18 cellular contexts compared by ENCODE assay signal in genomic region chr13:71760226-71760591, GRCh38.
DNase-seq lines count a peak whose midpoint lies in the region; ATAC-seq and TF ChIP-seq lines count a peak whose summit lies in the region.
"Had no signal": no experiment of that assay in that cellular context is flagged by ENCODE, and none has a peak within 500 bp of the region (broad histone marks: within the 10 kb centered on the region; RNA-seq: fewer than 3 reads in every experiment).

No MANE protein-coding gene starts in this region.

- no peak for TF ChIP-seq EP300 in stomach (IDR thresholded peaks at IDR 0.05)

- H4K8ac ChIP-seq in mesendoderm (ENCODE audit: low read depth, low read length): no peak overlapping the region

- ATAC-seq in WTC11: no peak
- ATAC-seq: A549; gastrocnemius medialis; naive thymus-derived CD8-positive, alpha-beta T cell had no signal

- no peaks in the 10 kb centered on the region for H3K9me3 ChIP-seq in stomach
- H3K9me3 ChIP-seq: A549, esophagus muscularis mucosa, gastrocnemius medialis had no signal

- intact Hi-C loops in stomach (cut with DNase I; ENCODE audit: low total_unique reads): no loop called here

- H3K9me3 Mint-ChIP-seq in WTC11 (no peaks in the 10 kb centered on the region), type B pancreatic cell (no peaks in the 10 kb centered on the region)
- H3K9me3 Mint-ChIP-seq: activated naive CD4-positive, alpha-beta T cell treated with anti-CD3 and anti-CD28 coated beads, Interleukin-2, amount 10 ng/mL, durations not matched to agents 7 days and 5 days had no signal

- H3K27me3 ChIP-seq in mesendoderm (ENCODE audit: insufficient read depth, low read length, poor library complexity) (no peaks in the 10 kb centered on the region), stomach (no peaks in the 10 kb centered on the region)
- H3K27me3 ChIP-seq: esophagus muscularis mucosa, gastrocnemius medialis had no signal

- no peak overlapping the region for H4K5ac ChIP-seq in mesendoderm (ENCODE audit: low read length)

- no peak overlapping the region for H3K4me3 ChIP-seq in mesendoderm (ENCODE audit: low read length)
- H3K4me3 ChIP-seq in stomach: no peak overlapping the region
- H3K4me3 ChIP-seq: A549, esophagus muscularis mucosa, gastrocnemius medialis had no signal

- H2BK5ac ChIP-seq in mesendoderm (ENCODE audit: low read length): no peak overlapping the region

- H3K27me3 Mint-ChIP-seq in WTC11 (ENCODE audit: low read depth): peaks cover 4% of the 10 kb centered on the region
- no peaks in the 10 kb centered on the region for H3K27me3 Mint-ChIP-seq in type B pancreatic cell
- H3K27me3 Mint-ChIP-seq: activated naive CD4-positive, alpha-beta T cell treated with anti-CD3 and anti-CD28 coated beads, Interleukin-2, amount 10 ng/mL, durations not matched to agents 7 days and 5 days; naive thymus-derived CD8-positive, alpha-beta T cell had no signal

- CTCF ChIA-PET in WTC11 (lab: Charles Lee): no interaction called here

- no CpG with 5 or more reads among the region's 5 CpGs for WGBS in mesendoderm (ENCODE audit: extremely low coverage, insufficient coverage, low lambda C conversion rate)
- 38 to 70% (median 46%) methylated on average over 5 of the region's 5 CpGs for WGBS in stomach, 5 donors

- no peak overlapping the region for H2AK5ac ChIP-seq in mesendoderm (ENCODE audit: low read length)

- H3K18ac ChIP-seq in mesendoderm (ENCODE audit: low read length): peak overlapping the region; percentile 1

- DNase-seq in NCI-H345 treated with DMSO at 0.1 percent for 48 hours (lab: John Stamatoyannopoulos, UW; ENCODE audit: unreplicated experiment) (peak; percentile 7), NCI-H345 (lab: John Stamatoyannopoulos, UW) (no peak), WTC11 (ENCODE audit: low spot score) (no peak), mesendoderm (no peak), type B pancreatic cell (ENCODE audit: extremely low spot score, unreplicated experiment) (no peak), Kasumi-1 (lab: John Stamatoyannopoulos, UW) (no peak), stomach (no peak)
- no peak for DNase-seq in activated CD4-positive, alpha-beta T cell treated with anti-CD3 and anti-CD28 coated beads, Interleukin-2, amount 50 U/mL, for 48 hours
- DNase-seq: activated CD4-positive, alpha-beta T cell treated with anti-CD3 and anti-CD28 coated beads for 1 hour; activated naive CD4-positive, alpha-beta T cell treated with anti-CD3 and anti-CD28 coated beads, Interleukin-2, amount 10 ng/mL, durations not matched to agents 7 days and 5 days; activated T-cell treated with anti-CD3 and anti-CD28 coated beads, Interleukin-2, amount 50 U/mL, for 48 hours; EL; gastrocnemius medialis; naive thymus-derived CD8-positive, alpha-beta T cell; stimulated activated CD4-positive, alpha-beta T cell treated with anti-CD3 and anti-CD28 coated beads, Interleukin-4, amount 100 ng/mL, for 24 hours; SW 1271 had no signal

- peak overlapping the region; percentile 41 for H3K4me3 Mint-ChIP-seq in WTC11
- peak overlapping the region; percentile 45 for H3K4me3 Mint-ChIP-seq in type B pancreatic cell
- H3K4me3 Mint-ChIP-seq: activated naive CD4-positive, alpha-beta T cell treated with anti-CD3 and anti-CD28 coated beads, Interleukin-2, amount 10 ng/mL, durations not matched to agents 7 days and 5 days; naive thymus-derived CD8-positive, alpha-beta T cell had no signal

- H3K27ac ChIP-seq in mesendoderm (ENCODE audit: low read depth, low read length): peak overlapping the region; percentile 28
- no peak overlapping the region for H3K27ac ChIP-seq in stomach
- H3K27ac ChIP-seq: A549, esophagus muscularis mucosa, gastrocnemius medialis had no signal

- H3K36me3 Mint-ChIP-seq in WTC11: no peaks in the 10 kb centered on the region
- H3K36me3 Mint-ChIP-seq in type B pancreatic cell: peaks cover 5% of the 10 kb centered on the region
- H3K36me3 Mint-ChIP-seq: activated naive CD4-positive, alpha-beta T cell treated with anti-CD3 and anti-CD28 coated beads, Interleukin-2, amount 10 ng/mL, durations not matched to agents 7 days and 5 days; naive thymus-derived CD8-positive, alpha-beta T cell had no signal

- TF ChIP-seq CTCF in WTC11 (IDR thresholded peaks at IDR 0.05) (no peak), type B pancreatic cell (conservative IDR thresholded peaks at IDR 0.05) (no peak), stomach (IDR thresholded peaks at IDR 0.05) (no peak)

- POLR2A ChIA-PET in WTC11 (lab: Charles Lee): no interaction called here

- H3K4me1 ChIP-seq in mesendoderm (ENCODE audit: control insufficient read depth, low read depth, low read length): no peaks in the 10 kb centered on the region
- H3K4me1 ChIP-seq in stomach: no peaks in the 10 kb centered on the region
- H3K4me1 ChIP-seq: A549, esophagus muscularis mucosa, gastrocnemius medialis had no signal

- no peak overlapping the region for H3K23ac ChIP-seq in mesendoderm (ENCODE audit: low read length)

- H3K4ac ChIP-seq in mesendoderm (ENCODE audit: low read depth, low read length): no peak overlapping the region

- H3K36me3 ChIP-seq in mesendoderm (ENCODE audit: control insufficient read depth, insufficient read depth, low read length) (no peaks in the 10 kb centered on the region), stomach (no peaks in the 10 kb centered on the region)
- H3K36me3 ChIP-seq: esophagus muscularis mucosa, gastrocnemius medialis had no signal

- no peak overlapping the region for H2BK15ac ChIP-seq in mesendoderm (replicated peaks; ENCODE audit: low read depth)

- no peak overlapping the region for H2BK120ac ChIP-seq in mesendoderm (ENCODE audit: low read depth, low read length)

- H3K9ac ChIP-seq in mesendoderm (ENCODE audit: low read length): no peak overlapping the region

- H3K4me1 Mint-ChIP-seq in WTC11 (peaks cover 36% of the 10 kb centered on the region), type B pancreatic cell (ENCODE audit: unreplicated experiment) (peaks cover 31% of the 10 kb centered on the region)
- H3K4me1 Mint-ChIP-seq: activated naive CD4-positive, alpha-beta T cell treated with anti-CD3 and anti-CD28 coated beads, Interleukin-2, amount 10 ng/mL, durations not matched to agents 7 days and 5 days; naive thymus-derived CD8-positive, alpha-beta T cell had no signal

- H3K79me2 ChIP-seq in mesendoderm (ENCODE audit: control insufficient read depth, insufficient read depth, low read length): no peaks in the 10 kb centered on the region

- H3K4me2 ChIP-seq in mesendoderm (ENCODE audit: low read length): no peak overlapping the region
- H3K4me2 ChIP-seq: A549 had no signal

- H3K79me1 ChIP-seq in mesendoderm (ENCODE audit: low read length): no peaks in the 10 kb centered on the region

- H3K56ac ChIP-seq in mesendoderm (ENCODE audit: low read length): peak overlapping the region; percentile 0

- H3K27ac Mint-ChIP-seq in WTC11 (peak overlapping the region; percentile 72), type B pancreatic cell (peak overlapping the region; percentile 10)
- H3K27ac Mint-ChIP-seq: activated naive CD4-positive, alpha-beta T cell treated with anti-CD3 and anti-CD28 coated beads, Interleukin-2, amount 10 ng/mL, durations not matched to agents 7 days and 5 days; naive thymus-derived CD8-positive, alpha-beta T cell had no signal

- TF ChIP-seq POLR2A in stomach (IDR thresholded peaks at IDR 0.05): no peak

TF ChIP-seq in WTC11, 78 proteins besides CTCF, POLR2A, EP300 and RAD21 (continues in another document):
- no peak for TF ChIP-seq E2F1 (CRISPR knock-in tag; IDR thresholded peaks at IDR 0.05)
- no peak for TF ChIP-seq MAX (CRISPR knock-in tag; IDR thresholded peaks at IDR 0.05)
- no peak for TF ChIP-seq ATF1 (CRISPR knock-in tag; IDR thresholded peaks at IDR 0.05)
- TF ChIP-seq ZNF219 (CRISPR knock-in tag; IDR thresholded peaks at IDR 0.05; ENCODE audit: borderline replicate concordance): no peak
- no peak for TF ChIP-seq RORB (CRISPR knock-in tag; IDR thresholded peaks at IDR 0.05)
- TF ChIP-seq CDX4 (CRISPR knock-in tag; IDR thresholded peaks at IDR 0.05; ENCODE audit: borderline replicate concordance): no peak
